15 cellular contexts compared by ENCODE assay signal in the genomic region with DNA sequence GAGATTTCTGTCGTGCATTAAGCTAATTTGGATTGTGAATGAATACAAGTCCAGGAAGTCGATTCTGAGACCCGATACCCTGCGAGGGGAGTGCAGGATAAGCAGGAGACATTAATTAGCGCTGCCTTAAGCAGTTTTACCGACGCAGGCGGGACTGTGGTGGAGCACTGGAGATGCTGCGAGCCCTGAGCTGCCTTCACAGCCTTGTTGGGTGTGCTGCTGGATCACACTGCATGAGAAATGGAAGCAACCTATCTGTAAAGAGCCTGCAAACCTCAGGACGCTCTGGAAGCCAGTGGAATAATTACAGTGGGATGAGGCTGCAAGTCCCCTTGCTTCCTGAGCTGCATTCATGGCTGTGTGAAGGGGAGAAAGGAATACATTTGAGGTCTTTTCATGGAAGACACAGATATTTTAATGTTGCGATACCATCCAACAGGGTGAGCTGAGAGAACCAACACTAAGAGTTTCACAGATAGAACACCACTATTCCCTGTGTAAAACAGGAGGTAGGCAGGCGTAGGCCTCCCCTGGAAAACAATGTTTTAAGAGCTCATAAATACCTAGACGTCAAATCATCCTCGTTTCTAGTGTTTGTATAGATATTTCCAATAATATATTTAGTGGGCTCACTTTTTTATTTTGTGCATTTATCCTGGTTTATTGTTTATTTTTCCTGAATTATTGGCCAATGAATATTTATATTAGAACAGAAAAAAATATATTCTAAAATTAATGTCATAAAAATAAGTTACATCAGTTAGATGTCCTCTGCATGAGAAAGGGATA.
DNase-seq lines count a peak whose midpoint lies in the region; ATAC-seq and TF ChIP-seq lines count a peak whose summit lies in the region.
"Had no signal": no experiment of that assay in that cellular context is flagged by ENCODE, and none has a peak within 500 bp of the region (broad histone marks: within the 10 kb centered on the region; RNA-seq: fewer than 3 reads in every experiment).

No MANE protein-coding gene starts in this region.

- DNase-seq in C1 segment of cervical spinal cord (lab: John Stamatoyannopoulos, UW) (peak in 8 of 14 donors; percentile 6 to 71 (median 24)), NCI-H82 (lab: John Stamatoyannopoulos, UW) (peak; percentile 63), epithelial cell of proximal tubule (ENCODE audit: low read depth) (no peak), psoas muscle (no peak), NCI-H2107 treated with DMSO at 0.1 percent for 48 hours (lab: John Stamatoyannopoulos, UW; ENCODE audit: unreplicated experiment) (no peak), NCI-H1694 (lab: John Stamatoyannopoulos, UW) (no peak), NCI-H226 (no peak)
- DNase-seq: activated effector memory CD4-positive, alpha-beta T cell treated with anti-CD3 and anti-CD28 coated beads, Interleukin-2, amount 50 U/mL, for 16 hours; brain microvascular endothelial cell; CD4-positive, CD25-positive, alpha-beta regulatory T cell; effector memory CD4-positive, alpha-beta T cell; EL; NCI-H2107; thyroid gland had no signal

- H3K27ac ChIP-seq in psoas muscle = no peak overlapping the region
- H3K27ac ChIP-seq: brain microvascular endothelial cell, thyroid gland had no signal

- peaks cover 6% of the 10 kb centered on the region for H3K4me1 ChIP-seq in psoas muscle
- H3K4me1 ChIP-seq: thyroid gland had no signal

- intact Hi-C loops in psoas muscle (cut with DNase I) = loop anchor here (5.0 to 10.0 kb wide), 4 partner anchors 306 to 1744 kb away; no protein-coding TSS in a partner anchor

- H3K4me3 ChIP-seq in epithelial cell of proximal tubule (ENCODE audit: low read depth, low read length) = peak overlapping the region; percentile 52
- H3K4me3 ChIP-seq in psoas muscle = peak overlapping the region; percentile 52
- H3K4me3 ChIP-seq: thyroid gland had no signal

- TF ChIP-seq CTCF in epithelial cell of proximal tubule (conservative IDR thresholded peaks at IDR 0.05; ENCODE audit: low read depth, low read length) (no peak), psoas muscle (IDR thresholded peaks at IDR 0.05) (no peak)

- no peaks in the 10 kb centered on the region for H3K27me3 ChIP-seq in psoas muscle (ENCODE audit: insufficient read depth in 3 of 3, low read length in 2 of 3)
- H3K27me3 ChIP-seq: thyroid gland had no signal

- 33 to 42% (median 35%) methylated on average over 14 of the region's 14 CpGs for WGBS in psoas muscle, 3 donors

- ATAC-seq in psoas muscle = peak in 2 of 4 donors; percentile 39 to 57
- ATAC-seq in GM21717 (IDR thresholded peaks at IDR 0.05; ENCODE audit: unreplicated experiment) = no peak

- no peaks in the 10 kb centered on the region for H3K36me3 ChIP-seq in psoas muscle (ENCODE audit: insufficient read depth in 1 of 2, low read depth in 1 of 2)
- H3K36me3 ChIP-seq: brain microvascular endothelial cell, thyroid gland had no signal

- no peaks in the 10 kb centered on the region for H3K9me3 ChIP-seq in psoas muscle
- H3K9me3 ChIP-seq: thyroid gland had no signal

Comparison
In these comparisons a context has a peak if more than half of its experiments do, and no peak if none do; other contexts are left out.
1. DNase-seq: peak in C1 segment of cervical spinal cord (8 of 14) and NCI-H82 (single experiment); none in epithelial cell of proximal tubule (single experiment), psoas muscle (0 of 2), NCI-H2107 treated with DMSO at 0.1 percent for 48 hours (single experiment), NCI-H1694 (single experiment) and NCI-H226 (single experiment).